Comparison of ENCODE assay signal across 8 cellular contexts in genomic region chr7:140062118-140062527, GRCh38. TPM values are rescaled to one million over a fixed set of nuclear protein-coding genes. Genes with fewer than 3 reads are reported as not detected.
DNase-seq lines count a peak whose midpoint lies in the region; ATAC-seq and TF ChIP-seq lines count a peak whose summit lies in the region.

No MANE protein-coding gene starts in this region.

- H3K27me3 ChIP-seq in brain microvascular endothelial cell (replicated peaks): no peaks in the 10 kb centered on the region

- peaks cover 2% of the 10 kb centered on the region for H3K36me3 ChIP-seq in brain microvascular endothelial cell (replicated peaks)

- in situ Hi-C loops in brain microvascular endothelial cell (cut with HindIII; ENCODE audit: low pct_ligation_motif_present, low sequenced_read_pairs): no loop called here

- DNase-seq in NCI-H2171 treated with DMSO at 0.1 percent for 48 hours (lab: John Stamatoyannopoulos, UW) (peak; percentile 32), NCI-H2171 (lab: John Stamatoyannopoulos, UW) (no peak), T-helper 1 cell (peak; percentile 33 to 53 (median 48)), brain microvascular endothelial cell (no peak), lower leg skin (ENCODE audit: low spot score in 2 of 2) (peak in 1 of 2 donors; percentile 85), anterior cingulate cortex (lab: John Stamatoyannopoulos, UW) (no peak)
- peak; percentile 28 to 43 for DNase-seq in stimulated activated CD8-positive, alpha-beta memory T cell treated with anti-CD3 and anti-CD28 coated beads, Interleukin-4, amount 100 ng/mL, for 4 hours (ENCODE audit: low read depth in 2 of 2, low spot score in 1 of 2)

- 1 to 2% methylated on average over 9 to 32 of the region's 32 CpGs for WGBS in lower leg skin, 2 donors

- H3K4me3 ChIP-seq in brain microvascular endothelial cell (ENCODE audit: low read depth, low read length) (peak overlapping the region; percentile 65), lower leg skin (ENCODE audit: low read depth, poor library complexity, severe bottlenecking) (peak overlapping the region; percentile 68)

- peak; percentile 10 for ATAC-seq in HG03103 (IDR thresholded peaks at IDR 0.05; ENCODE audit: low read depth, unreplicated experiment)

- TF ChIP-seq CTCF in brain microvascular endothelial cell (IDR thresholded peaks at IDR 0.05; ENCODE audit: low read depth, low read length, missing control alignments) (no peak), lower leg skin (IDR thresholded peaks at IDR 0.05) (no peak)

- TF ChIP-seq POLR2A in lower leg skin (IDR thresholded peaks at IDR 0.05): no peak

- H3K27ac ChIP-seq in brain microvascular endothelial cell: peak overlapping the region; percentile 66

- intact Hi-C loops in lower leg skin (cut with DNase I; ENCODE audit: low total_unique reads): no loop called here

RNA-seq across cellular contexts. Expression of gene PARP12, which starts 0.6 kb away (rescaled TPM):
- total RNA-seq in lower leg skin: 10 to 100 TPM; 17.8 to 21.5 (median 18.5) TPM

Comparison
In these comparisons a context has a peak if more than half of its experiments do, and no peak if none do; other contexts are left out.
1. DNase-seq: peak in NCI-H2171 treated with DMSO at 0.1 percent for 48 hours (single experiment), T-helper 1 cell (5 of 5) and stimulated activated CD8-positive, alpha-beta memory T cell treated with anti-CD3 and anti-CD28 coated beads, Interleukin-4, amount 100 ng/mL, for 4 hours (2 of 2); none in NCI-H2171 (single experiment), brain microvascular endothelial cell (single experiment) and anterior cingulate cortex (0 of 58).